8 cellular contexts compared by ENCODE assay signal in the genomic region with DNA sequence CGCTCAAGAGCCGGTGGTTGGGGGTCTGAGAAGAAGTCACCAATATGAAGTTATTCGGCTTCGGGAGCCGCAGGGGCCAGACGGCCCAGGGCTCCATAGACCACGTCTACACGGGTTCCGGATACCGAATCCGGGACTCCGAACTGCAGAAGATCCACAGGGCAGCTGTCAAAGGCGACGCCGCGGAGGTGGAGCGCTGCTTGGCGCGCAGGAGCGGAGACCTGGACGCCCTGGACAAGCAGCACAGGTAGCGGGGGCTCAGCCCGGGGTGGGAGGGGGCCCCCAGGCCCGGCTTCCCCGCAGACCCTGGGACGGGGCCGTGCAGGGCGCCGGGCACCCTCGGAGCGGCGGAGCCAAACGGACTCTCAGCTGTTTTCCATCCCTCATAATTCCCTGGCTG.
DNase-seq lines count a peak whose midpoint lies in the region; ATAC-seq and TF ChIP-seq lines count a peak whose summit lies in the region.
"Not testable (repeated sequence)": the region's sequence is repeated elsewhere in the genome, so short reads cannot be mapped to it uniquely, and the experiment has no call there.

No MANE protein-coding gene starts in this region.

- in situ Hi-C loops in Panc1 (cut with HindIII; ENCODE audit: low pct_unique_long_range_greater_than_20kb, low sequenced_read_pairs); astrocyte of the spinal cord (cut with HindIII; ENCODE audit: low sequenced_read_pairs): not testable (repeated sequence)

- POLR2A ChIA-PET in Panc1 (lab: Charles Lee), result not testable (repeated sequence)

- ATAC-seq in Panc1, mucosa of descending colon, upper lobe of right lung: not testable (repeated sequence)

- H3K36me3 ChIP-seq in Panc1 (ENCODE audit: control insufficient read depth, insufficient read depth, low read length); right atrium auricular region; mucosa of descending colon (ENCODE audit: low read depth); upper lobe of right lung: not testable (repeated sequence)

- not testable (repeated sequence) for H3K27me3 ChIP-seq in Panc1 (ENCODE audit: control insufficient read depth, insufficient read depth, low read length); right atrium auricular region; upper lobe of right lung

- intact Hi-C loops in Panc1 (cut with micrococcal nuclease; ENCODE audit: unreplicated experiment); mucosa of descending colon (cut with DNase I, micrococcal nuclease); upper lobe of right lung (cut with DNase I): not testable (repeated sequence)

- not testable (repeated sequence) for H3K4me1 ChIP-seq in Panc1 (ENCODE audit: control insufficient read depth, insufficient read depth, low read length); right atrium auricular region; mucosa of descending colon (ENCODE audit: low read depth); upper lobe of right lung

- BruUV-seq in Panc1 (replicated peaks; lab: Mats Ljungman, UMichigan), result TSS peak; percentile 93

- not testable (repeated sequence) for H3K27ac ChIP-seq in Panc1 (ENCODE audit: low read length); right atrium auricular region; upper lobe of right lung

- H3K9me3 ChIP-seq in Panc1 (ENCODE audit: control insufficient read depth, insufficient read depth, low read depth, low read length); right atrium auricular region; mucosa of descending colon; upper lobe of right lung: not testable (repeated sequence)

- TF ChIP-seq CTCF in Panc1 (IDR thresholded peaks at IDR 0.05); astrocyte of the spinal cord (IDR thresholded peaks at IDR 0.05; ENCODE audit: low read depth, low read length); epithelial cell of proximal tubule (conservative IDR thresholded peaks at IDR 0.05; ENCODE audit: low read depth, low read length); right atrium auricular region (IDR thresholded peaks at IDR 0.05); mucosa of descending colon (IDR thresholded peaks at IDR 0.05); upper lobe of right lung (IDR thresholded peaks at IDR 0.05): not testable (repeated sequence)

- CTCF ChIA-PET in Panc1 (lab: Charles Lee), result not testable (repeated sequence)

- H3K4me3 ChIP-seq in Panc1 (ENCODE audit: low read depth in 2 of 2, low read length in 2 of 2), result peak overlapping the region in 1 of 2 experiments; percentile 31; a peak in 1 of 4 replicates
- H3K4me3 ChIP-seq in astrocyte of the spinal cord (ENCODE audit: low read depth, low read length), result peak overlapping the region; percentile 23
- H3K4me3 ChIP-seq in epithelial cell of proximal tubule (ENCODE audit: low read depth, low read length), result peak overlapping the region; percentile 33
- H3K4me3 ChIP-seq in right atrium auricular region, result peak overlapping the region; percentile 29 to 39
- not testable (repeated sequence) for H3K4me3 ChIP-seq in mucosa of descending colon, upper lobe of right lung
- peak overlapping the region; percentile 21 for H3K4me3 ChIP-seq in skeletal muscle cell (ENCODE audit: low read depth, low read length)

- not testable (repeated sequence) for DNase-seq in Panc1 (ENCODE audit: low read depth, low spot score); astrocyte of the spinal cord (ENCODE audit: low read depth, low spot score); epithelial cell of proximal tubule (ENCODE audit: low read depth); right atrium auricular region (ENCODE audit: low spot score); skeletal muscle cell (ENCODE audit: low read depth)
- DNase-seq in activated CD8-positive, alpha-beta memory T cell treated with anti-CD3 and anti-CD28 coated beads, Interleukin-2, amount 50 U/mL, for 48 hours, result peak; percentile 50
- DNase-seq in mucosa of descending colon (peak in 2 of 3 donors; percentile 8 to 43), upper lobe of right lung (peak; percentile 61)
